ENCODE assay signal across 1 cellular context in genomic region chr1:224734261-224734935, GRCh38.
TF ChIP-seq lines count a peak whose summit lies in the region.

No MANE protein-coding gene starts in this region.

TF ChIP-seq in SK-N-SH treated with all-trans-retinoic acid at 6 μM for 48 hours, 23 proteins besides CTCF, POLR2A, EP300 and RAD21 (continued from another document):
- TF ChIP-seq CREB5 (CRISPR knock-in tag; IDR thresholded peaks at IDR 0.05; ENCODE audit: low read depth) (no peak), TOX (CRISPR knock-in tag; IDR thresholded peaks at IDR 0.05; ENCODE audit: borderline replicate concordance) (no peak), ARNTL (CRISPR knock-in tag; IDR thresholded peaks at IDR 0.05; ENCODE audit: borderline replicate concordance, low read depth) (no peak), CSRNP3 (CRISPR knock-in tag; IDR thresholded peaks at IDR 0.05) (no peak), ISL1 (CRISPR knock-in tag; IDR thresholded peaks at IDR 0.05) (no peak), BACH2 (CRISPR knock-in tag; IDR thresholded peaks at IDR 0.05; ENCODE audit: borderline replicate concordance) (no peak), ZFP3 (CRISPR knock-in tag; IDR thresholded peaks at IDR 0.05) (no peak), OSR1 (CRISPR knock-in tag; IDR thresholded peaks at IDR 0.05) (no peak), SNAI2 (CRISPR knock-in tag; IDR thresholded peaks at IDR 0.05) (no peak), TSHZ2 (CRISPR knock-in tag; IDR thresholded peaks at IDR 0.05) (no peak), RARB (CRISPR knock-in tag; IDR thresholded peaks at IDR 0.05) (no peak)
